Comparison of ENCODE assay signal across 1 cellular context in genomic region chr2:47035615-47036488, GRCh38.
TF ChIP-seq lines count a peak whose summit lies in the region.

No MANE protein-coding gene starts in this region.

TF ChIP-seq in HepG2, 621 proteins besides CTCF, POLR2A, EP300 and RAD21 (continued from another document and continues in another):
- TF ChIP-seq PRDM15 (CRISPR knock-in tag; IDR thresholded peaks at IDR 0.05) (no peak), HMG20A (CRISPR knock-in tag; IDR thresholded peaks at IDR 0.05; ENCODE audit: borderline replicate concordance) (peak; percentile 72; the same call in 1 of the 2 replicates), RBM39 (IDR thresholded peaks at IDR 0.05; ENCODE audit: low read depth, low read length, poor library complexity, severe bottlenecking) (no peak), KAT2B (IDR thresholded peaks at IDR 0.05; ENCODE audit: borderline replicate concordance, low read depth, low read length) (no peak), FOXM1 (CRISPR knock-in tag; IDR thresholded peaks at IDR 0.05) (no peak), HMGXB4 (CRISPR knock-in tag; IDR thresholded peaks at IDR 0.05; ENCODE audit: borderline replicate concordance in 1 of 2, low read depth in 1 of 2) (0 out of 4 replicates have a peak, but pooled peaks of 1 of the 2 experiments have one; percentile 30), ARID4A (CRISPR knock-in tag; IDR thresholded peaks at IDR 0.05; ENCODE audit: borderline replicate concordance) (no peak), GZF1 (CRISPR knock-in tag; IDR thresholded peaks at IDR 0.05) (no peak), RELA (CRISPR knock-in tag; IDR thresholded peaks at IDR 0.05) (no peak), ZNF784 (CRISPR knock-in tag; IDR thresholded peaks at IDR 0.05; ENCODE audit: borderline replicate concordance) (no peak), ZNF883 (CRISPR knock-in tag; IDR thresholded peaks at IDR 0.05; ENCODE audit: not compliant biosample characterization) (no peak), ZNF230 (CRISPR knock-in tag; IDR thresholded peaks at IDR 0.05) (no peak), HNRNPL (IDR thresholded peaks at IDR 0.05; ENCODE audit: low read depth, low read length) (0 out of 2 replicates have a peak, but pooled peaks have one; percentile 51), EED (CRISPR knock-in tag; IDR thresholded peaks at IDR 0.05) (no peak), ZNF773 (CRISPR knock-in tag; IDR thresholded peaks at IDR 0.05; ENCODE audit: borderline replicate concordance) (no peak), GFI1 (CRISPR knock-in tag; IDR thresholded peaks at IDR 0.05; ENCODE audit: borderline replicate concordance) (peak; percentile 29; the same call in 1 of the 2 replicates), FOSL2 (CRISPR knock-in tag; IDR thresholded peaks at IDR 0.05) (peak; percentile 58; the same call in 1 of the 2 replicates), PREB (CRISPR knock-in tag; IDR thresholded peaks at IDR 0.05) (no peak), PRDM10 (CRISPR knock-in tag; IDR thresholded peaks at IDR 0.05; ENCODE audit: low read depth) (no peak), ZNF225 (CRISPR knock-in tag; IDR thresholded peaks at IDR 0.05) (0 out of 2 replicates have a peak, but pooled peaks have one; percentile 76), ZNF597 (CRISPR knock-in tag; IDR thresholded peaks at IDR 0.05) (no peak), ZNF20 (CRISPR knock-in tag; IDR thresholded peaks at IDR 0.05) (no peak), HNF4A (CRISPR knock-in tag; IDR thresholded peaks at IDR 0.05) (peak; percentile 71), SETDB1 (CRISPR knock-in tag; IDR thresholded peaks at IDR 0.05; ENCODE audit: borderline replicate concordance) (no peak), NCOR1 (IDR thresholded peaks at IDR 0.05; ENCODE audit: borderline replicate concordance, low read length) (0 out of 2 replicates have a peak, but pooled peaks have one; percentile 39), ARID2 (CRISPR knock-in tag; IDR thresholded peaks at IDR 0.05; ENCODE audit: borderline replicate concordance) (no peak), ZFP37 (CRISPR knock-in tag; IDR thresholded peaks at IDR 0.05; ENCODE audit: borderline replicate concordance) (peak; percentile 76; the same call in 1 of the 2 replicates), ZNF280D (CRISPR knock-in tag; IDR thresholded peaks at IDR 0.05) (no peak), MEIS2 (CRISPR knock-in tag; IDR thresholded peaks at IDR 0.05) (peak; percentile 51; the same call in 1 of the 2 replicates), TBX2 (CRISPR knock-in tag; IDR thresholded peaks at IDR 0.05; ENCODE audit: borderline replicate concordance) (peak; percentile 79; the same call in 1 of the 2 replicates), TOE1 (CRISPR knock-in tag; IDR thresholded peaks at IDR 0.05) (no peak), NFE2 (CRISPR knock-in tag; IDR thresholded peaks at IDR 0.05) (no peak), JUND (CRISPR knock-in tag; IDR thresholded peaks at IDR 0.05) (no peak), ZFP41 (CRISPR knock-in tag; IDR thresholded peaks at IDR 0.05; ENCODE audit: borderline replicate concordance) (no peak), RXRB (CRISPR knock-in tag; IDR thresholded peaks at IDR 0.05; ENCODE audit: borderline replicate concordance) (peak; percentile 88), MLX (CRISPR knock-in tag; IDR thresholded peaks at IDR 0.05) (no peak), ZSCAN31 (CRISPR knock-in tag; IDR thresholded peaks at IDR 0.05; ENCODE audit: low read depth) (no peak), ZNF33B (CRISPR knock-in tag; IDR thresholded peaks at IDR 0.05) (0 out of 2 replicates have a peak, but pooled peaks have one; percentile 10), ZNF567 (CRISPR knock-in tag; IDR thresholded peaks at IDR 0.05; ENCODE audit: borderline replicate concordance) (0 out of 2 replicates have a peak, but pooled peaks have one; percentile 62), POGZ (CRISPR knock-in tag; IDR thresholded peaks at IDR 0.05) (peak; percentile 28; the same call in 1 of the 2 replicates)
